ENCODE assay signal across 18 cellular contexts in genomic region chr2:162403884-162404283, GRCh38. TPM values are rescaled to one million over a fixed set of nuclear protein-coding genes. Genes with fewer than 3 reads are reported as not detected.
DNase-seq lines count a peak whose midpoint lies in the region; ATAC-seq and TF ChIP-seq lines count a peak whose summit lies in the region.
"Had no signal": no experiment of that assay in that cellular context is flagged by ENCODE, and none has a peak within 500 bp of the region (broad histone marks: within the 10 kb centered on the region; RNA-seq: fewer than 3 reads in every experiment).

No MANE protein-coding gene starts in this region.

- no peak overlapping the region for H3K9ac ChIP-seq in mammary epithelial cell (ENCODE audit: insufficient read depth, low read length)

- no TSS peak for BruUV-seq in mammary epithelial cell (replicated peaks; lab: Mats Ljungman, UMichigan)

- CTCF ChIA-PET in mammary epithelial cell (lab: Charles Lee; ENCODE audit: low non-redundant PET) = no interaction called here

- no peaks in the 10 kb centered on the region for H3K4me1 ChIP-seq in mammary epithelial cell (ENCODE audit: insufficient read depth, low read length)
- H3K4me1 ChIP-seq: BE2C had no signal

- intact Hi-C loops in mammary epithelial cell (cut with micrococcal nuclease) = no loop called here

- no peak for ATAC-seq in GM18858 (IDR thresholded peaks at IDR 0.05; ENCODE audit: unreplicated experiment)
- ATAC-seq: activated CD8-positive, alpha-beta T cell treated with anti-CD3 and anti-CD28 coated beads, Interleukin-2, amount 10 ng/mL, durations not matched to agents 7 days and 5 days; sciatic nerve had no signal

- H3K9me3 ChIP-seq in mammary epithelial cell (replicated peaks; ENCODE audit: insufficient read depth, low read length) = no peaks in the 10 kb centered on the region
- H3K9me3 ChIP-seq: BE2C had no signal

- no peak for TF ChIP-seq CTCF in mammary epithelial cell (conservative IDR thresholded peaks at IDR 0.05 in 1 of 2, IDR thresholded peaks at IDR 0.05 in 1 of 2; ENCODE audit: extremely low read depth in 1 of 2, insufficient read depth in 1 of 2, low read depth in 1 of 2, low read length in 2 of 2)

- no peak overlapping the region for H2AFZ ChIP-seq in mammary epithelial cell (ENCODE audit: low read depth, low read length)

- H4K20me1 ChIP-seq in mammary epithelial cell (ENCODE audit: insufficient read depth, low read length) = no peaks in the 10 kb centered on the region

- H3K27ac ChIP-seq in mammary epithelial cell (ENCODE audit: insufficient read depth, low read depth, low read length) = no peak overlapping the region

- H3K36me3 ChIP-seq in mammary epithelial cell (ENCODE audit: insufficient read depth, low read length) = no peaks in the 10 kb centered on the region
- H3K36me3 ChIP-seq: BE2C had no signal

- DNase-seq in COLO829 (ENCODE audit: low spot score) (peak; percentile 70), LHCN-M2 (ENCODE audit: low read depth) (peak; percentile 48), mammary epithelial cell (peak; percentile 52), kidney tubule cell (ENCODE audit: low spot score) (peak; percentile 12), amniotic stem cell (lab: John Stamatoyannopoulos, UW) (no peak), GOT3 (lab: John Stamatoyannopoulos, UW) (no peak), SIG-M5 (lab: John Stamatoyannopoulos, UW) (no peak)
- DNase-seq: activated CD8-positive, alpha-beta T cell treated with anti-CD3 and anti-CD28 coated beads, Interleukin-2, amount 10 ng/mL, durations not matched to agents 7 days and 5 days; activated naive CD4-positive, alpha-beta T cell; BE2C; cortex of kidney; H9; kidney glomerular epithelial cell; NCI-H1417; NCI-H526 treated with DMSO at 0.1 percent for 48 hours; Right ventricle myocardium superior had no signal

- no peaks in the 10 kb centered on the region for H3K79me2 ChIP-seq in mammary epithelial cell (ENCODE audit: insufficient read depth, low read length)

- H3K27me3 ChIP-seq in mammary epithelial cell (ENCODE audit: insufficient read depth, low read length) = peaks cover 3% of the 10 kb centered on the region
- H3K27me3 ChIP-seq: BE2C had no signal

- H3K4me2 ChIP-seq in mammary epithelial cell (ENCODE audit: insufficient read depth, low read depth, low read length) = no peak overlapping the region

- no peak overlapping the region for H3K4me3 ChIP-seq in mammary epithelial cell (replicated peaks in 1 of 3; ENCODE audit: insufficient read depth in 1 of 3, low read depth in 2 of 3, low read length in 3 of 3)

- in situ Hi-C loops in mammary epithelial cell (cut with MboI; ENCODE audit: low sequenced_read_pairs in 2 of 2) = no loop called here

- WGBS in mammary epithelial cell (ENCODE audit: low coverage, missing lambda C conversion rate) = 22% methylated on average over 1 of the region's 1 CpG

- dilution Hi-C loops in mammary epithelial cell (cut with HindIII; ENCODE audit: low sequenced_read_pairs) = no loop called here

RNA-seq across cellular contexts. Expression of gene GCA, which starts 60.0 kb away (rescaled TPM):
- 0.52 and 0.90 TPM in 2 replicates for total RNA-seq in LHCN-M2 (2014; rRNA removed)
- polyA plus RNA-seq in LHCN-M2 (2012) = 0.35 TPM
- total RNA-seq in mammary epithelial cell = 10 to 100 TPM in 1 of 2 donors, 1 to 10 TPM in 1; 6.4 to 11.7 TPM
- 5.8 TPM for polyA plus RNA-seq in mammary epithelial cell
- not detected for polyA minus RNA-seq in mammary epithelial cell

Comparison
In these comparisons a context has a peak if more than half of its experiments do, and no peak if none do; other contexts are left out.
1. DNase-seq: peak in COLO829 (single experiment), LHCN-M2 (single experiment), mammary epithelial cell (single experiment) and kidney tubule cell (single experiment); none in amniotic stem cell (single experiment), GOT3 (single experiment) and SIG-M5 (single experiment).